In genomic region chr1:46171872-46172271, GRCh38 we compare ENCODE assay signal across 12 cellular contexts. TPM values are rescaled to one million over a fixed set of nuclear protein-coding genes. Genes with fewer than 3 reads are reported as not detected.
DNase-seq lines count a peak whose midpoint lies in the region; ATAC-seq, FAIRE-seq and TF ChIP-seq lines count a peak whose summit lies in the region.
"Had no signal": no experiment of that assay in that cellular context is flagged by ENCODE, and none has a peak within 500 bp of the region (broad histone marks: within the 10 kb centered on the region; RNA-seq: fewer than 3 reads in every experiment).

No MANE protein-coding gene starts in this region.

- H3K36me3 ChIP-seq in HCT116 (ENCODE audit: control insufficient read depth in 1 of 2, insufficient read depth in 2 of 2, low read length in 2 of 2), result no peaks in the 10 kb centered on the region
- no peaks in the 10 kb centered on the region for H3K36me3 ChIP-seq in PC-9 (ENCODE audit: low read depth)
- H3K36me3 ChIP-seq in subcutaneous abdominal adipose tissue (ENCODE audit: control insufficient read depth in 5 of 5, insufficient read depth in 5 of 5, low read length in 5 of 5), result no peaks in the 10 kb centered on the region

- H2AFZ ChIP-seq in HCT116 (ENCODE audit: low read depth, low read length, poor library complexity, severe bottlenecking) (peak overlapping the region; percentile 80), PC-9 (no peak overlapping the region)

- CTCF ChIA-PET in HCT116 (lab: Charles Lee), result interaction anchor here (2.1 kb wide), 1 partner anchor 52 kb away, joined by 9 read pairs; no protein-coding TSS in a partner anchor
- CTCF ChIA-PET in PC-9 (lab: Charles Lee), result interaction anchor here (0.9 to 2.3 kb wide), 2 partner anchors 52 to 168 kb away, joined by 3 to 11 read pairs; partner anchors contain the start of gene NSUN4

- no peak for FAIRE-seq in frontal cortex (lab: Jason Lieb, UNC)

- H3K27ac ChIP-seq in HCT116 (ENCODE audit: low read depth, low read length), result peak overlapping the region; percentile 25; the same call in 1 of the 2 replicates
- H3K27ac ChIP-seq in PC-9, result peak overlapping the region; percentile 99
- H3K27ac ChIP-seq in subcutaneous abdominal adipose tissue (ENCODE audit: low read depth, low read length), result peak overlapping the region; percentile 63

- no TSS peak for BruUV-seq in HCT116 (replicated peaks; lab: Mats Ljungman, UMichigan)
- BruUV-seq in PC-9 (replicated peaks; lab: Mats Ljungman, UMichigan), result TSS peak; percentile 96

- TF ChIP-seq CTCF in HCT116 (IDR thresholded peaks at IDR 0.05 in 2 of 3, conservative IDR thresholded peaks at IDR 0.05 in 1 of 3; ENCODE audit: borderline replicate concordance in 1 of 3, insufficient read depth in 1 of 3, low read depth in 2 of 3, low read length in 2 of 3), result no peak
- no peak for TF ChIP-seq CTCF in PC-9 (conservative IDR thresholded peaks at IDR 0.05)

- ATAC-seq in HCT116 (peak; percentile 48), GM19452 (IDR thresholded peaks at IDR 0.05; ENCODE audit: unreplicated experiment) (no peak)

- H3F3A ChIP-seq in PC-9 (ENCODE audit: insufficient read depth, low read depth), result peaks cover 51% of the 10 kb centered on the region

- peak overlapping the region; percentile 47 for H3K4me2 ChIP-seq in HCT116 (ENCODE audit: low read length)
- H3K4me2 ChIP-seq in PC-9, result peak overlapping the region; percentile 86

- no peaks in the 10 kb centered on the region for H3K79me2 ChIP-seq in HCT116 (ENCODE audit: insufficient read depth, low read length)
- peaks cover 21% of the 10 kb centered on the region; the same call in 1 of the 2 replicates for H3K79me2 ChIP-seq in PC-9 (ENCODE audit: low read depth)

- intact Hi-C loops in HCT116 (cut with micrococcal nuclease), result no loop called here
- intact Hi-C loops in PC-9 (cut with micrococcal nuclease; ENCODE audit: unreplicated experiment), result loop anchor here (1.0 to 5.0 kb wide), 2 partner anchors 39 to 485 kb away; partner anchors contain the start of genes GPBP1L1 and TMEM69

- RAD21 ChIA-PET in HCT116 (lab: Charles Lee; ENCODE audit: low non-redundant PET in 1 of 2, low total read pairs in 2 of 2, uncharacterized antibody in 2 of 2, unreplicated experiment in 2 of 2), result interaction anchor here in 1 of 2 experiments (1.4 kb wide), 1 partner anchor 132 kb away, joined by 3 read pairs; no protein-coding TSS in a partner anchor

- H3K9me3 ChIP-seq in HCT116 (ENCODE audit: control insufficient read depth in 1 of 2, insufficient read depth in 1 of 2, low read depth in 1 of 2, low read length in 2 of 2) (no peaks in the 10 kb centered on the region), PC-9 (ENCODE audit: insufficient read depth, low read depth) (no peaks in the 10 kb centered on the region), subcutaneous abdominal adipose tissue (ENCODE audit: control insufficient read depth in 5 of 5, low read length in 5 of 5) (no peaks in the 10 kb centered on the region)

- H3K27me3 ChIP-seq in HCT116 (ENCODE audit: insufficient read depth, low read length) (no peaks in the 10 kb centered on the region), PC-9 (ENCODE audit: insufficient read depth, low read depth) (no peaks in the 10 kb centered on the region), subcutaneous abdominal adipose tissue (ENCODE audit: control insufficient read depth in 5 of 5, insufficient read depth in 4 of 5, low read length in 5 of 5) (peaks cover 10 to 19% (median 12%) of the 10 kb centered on the region in 5 donors)

- H3K4me3 ChIP-seq in HCT116 (replicated peaks in 1 of 2; ENCODE audit: low read depth in 1 of 2, low read length in 2 of 2) (no peak overlapping the region), PC-9 (peak overlapping the region; percentile 45; the same call in 1 of the 2 replicates), subcutaneous abdominal adipose tissue (ENCODE audit: low read depth in 1 of 5, low read length in 5 of 5) (no peak overlapping the region)

- POLR2A ChIA-PET in HCT116 (lab: Charles Lee), result interaction anchor here (0.6 kb wide), 1 partner anchor 139 kb away, joined by 3 read pairs; no protein-coding TSS in a partner anchor
- POLR2A ChIA-PET in PC-9 (lab: Charles Lee; ENCODE audit: unreplicated experiment), result interaction anchor here (0.5 to 1.2 kb wide), 6 partner anchors 11 to 869 kb away, joined by 3 to 26 read pairs (median 6); no protein-coding TSS in a partner anchor

- H3K9ac ChIP-seq in HCT116 (ENCODE audit: low read length), result no peak overlapping the region
- no peak overlapping the region for H3K9ac ChIP-seq in subcutaneous abdominal adipose tissue (ENCODE audit: low read length in 5 of 5)

- DNase-seq in HCT116 (ENCODE audit: low read depth, low spot score), result no peak
- DNase-seq in PC-9, result peak; percentile 95 to 98
- peak; percentile 67 for DNase-seq in iPS-NIHi11 (ENCODE audit: low spot score)
- DNase-seq in stimulated activated CD4-positive, alpha-beta T cell treated with anti-CD3 and anti-CD28 coated beads, Interleukin-12 subunit alpha, Interleukin-12 subunit beta, amount 100 ng/mL, for 4 hours, result no peak
- no peak for DNase-seq in frontal cortex (ENCODE audit: low spot score in 2 of 2)
- DNase-seq: activated CD4-positive, alpha-beta T cell treated with anti-CD3 and anti-CD28 coated beads, Interleukin-2, amount 50 U/mL, for 48 hours; activated naive CD8-positive, alpha-beta T cell treated with anti-CD3 and anti-CD28 coated beads, Interleukin-2, amount 10 ng/mL, durations not matched to agents 7 days and 5 days; DND-41; IMR-90; NCI-H226 had no signal

- no peak for TF ChIP-seq RAD21 in HCT116 (IDR thresholded peaks at IDR 0.05; ENCODE audit: low read depth)

- no peak for TF ChIP-seq POLR2A in HCT116 (IDR thresholded peaks at IDR 0.05; ENCODE audit: borderline replicate concordance, extremely low read depth, insufficient read depth, insufficient read length)

- H4K20me1 ChIP-seq in HCT116 (ENCODE audit: insufficient read depth) (no peaks in the 10 kb centered on the region), PC-9 (ENCODE audit: insufficient read depth) (no peaks in the 10 kb centered on the region)

- H3K9me2 ChIP-seq in HCT116 (ENCODE audit: insufficient read depth) (no peaks in the 10 kb centered on the region), PC-9 (ENCODE audit: insufficient read depth) (no peaks in the 10 kb centered on the region)

- H3K4me1 ChIP-seq in HCT116 (ENCODE audit: control insufficient read depth in 1 of 2, insufficient read depth in 2 of 2, low read length in 2 of 2), result peaks cover 39 to 42% of the 10 kb centered on the region in 2 experiments
- H3K4me1 ChIP-seq in PC-9 (replicated peaks; ENCODE audit: insufficient read depth), result peaks cover 80% of the 10 kb centered on the region
- H3K4me1 ChIP-seq in subcutaneous abdominal adipose tissue (ENCODE audit: control insufficient read depth in 5 of 5, insufficient read depth in 5 of 5, low read length in 5 of 5), result peaks cover 14 to 80% (median 34%) of the 10 kb centered on the region in 5 donors

TF ChIP-seq in HCT116, 20 proteins besides CTCF, POLR2A, EP300 and RAD21 (continues in another document):
- TF ChIP-seq CEBPB (IDR thresholded peaks at IDR 0.05; ENCODE audit: low read depth), result no peak
- no peak for TF ChIP-seq EZH2 (IDR thresholded peaks at IDR 0.05)
- 0 out of 2 replicates have a peak, but pooled peaks have one; percentile 22 for TF ChIP-seq EGR1 (IDR thresholded peaks at IDR 0.05; ENCODE audit: low read depth)
- no peak for TF ChIP-seq ZFX (IDR thresholded peaks at IDR 0.05)
- no peak for TF ChIP-seq SRF (IDR thresholded peaks at IDR 0.05; ENCODE audit: low read depth)
- TF ChIP-seq ZNF274 (IDR thresholded peaks at IDR 0.05; ENCODE audit: low read depth, low read length), result no peak
- no peak for TF ChIP-seq ATF3 (IDR thresholded peaks at IDR 0.05)
- no peak for TF ChIP-seq YY1 (IDR thresholded peaks at IDR 0.05; ENCODE audit: extremely low read depth, insufficient replicate concordance, low read depth, low read length)
- no peak for TF ChIP-seq SIN3A (IDR thresholded peaks at IDR 0.05; ENCODE audit: low read depth)
- TF ChIP-seq CBX3 (IDR thresholded peaks at IDR 0.05; ENCODE audit: low read depth), result 0 out of 2 replicates have a peak, but pooled peaks have one; percentile 39
- no peak for TF ChIP-seq ZBTB33 (IDR thresholded peaks at IDR 0.05; ENCODE audit: extremely low read depth, insufficient replicate concordance, low read length)

RNA-seq across cellular contexts. Expression of gene TSPAN1, which starts 3.0 kb away (rescaled TPM):
- total RNA-seq in HCT116 (2021; ENCODE audit: unreplicated experiment) (9.9 TPM), PC-9 (2021) (134 and 139 TPM in 2 replicates), frontal cortex (0.82 TPM)
- polyA plus RNA-seq in HCT116 (2012), result 24.2 and 30.2 TPM in 2 replicates
- total RNA-seq: activated naive CD8-positive, alpha-beta T cell treated with anti-CD3 and anti-CD28 coated beads, Interleukin-2, amount 10 ng/mL, durations not matched to agents 7 days and 5 days had no signal

RNA-seq across cellular contexts. Expression of gene P3R3URF, which starts 4.4 kb away (rescaled TPM):
- total RNA-seq in HCT116 (2021; ENCODE audit: unreplicated experiment) (not detected), PC-9 (2021) (not detected in 2 replicates), frontal cortex (not detected)
- polyA plus RNA-seq in HCT116 (2012), result not detected in 2 replicates
- total RNA-seq: activated naive CD8-positive, alpha-beta T cell treated with anti-CD3 and anti-CD28 coated beads, Interleukin-2, amount 10 ng/mL, durations not matched to agents 7 days and 5 days; IMR-90 had no signal
- polyA plus RNA-seq: IMR-90 had no signal

RNA-seq across cellular contexts. Expression of gene POMGNT1, which starts 26.4 kb away (rescaled TPM):
- total RNA-seq in HCT116 (2021; ENCODE audit: unreplicated experiment) (97.7 TPM), PC-9 (2021) (82.6 and 97.4 TPM in 2 replicates), frontal cortex (40.4 TPM)
- 71.8 and 73.8 TPM in 2 replicates for polyA plus RNA-seq in HCT116 (2012)

RNA-seq across cellular contexts. Expression of gene LURAP1, which starts 31.3 kb away (rescaled TPM):
- total RNA-seq in HCT116 (2021; ENCODE audit: unreplicated experiment), result not detected
- polyA plus RNA-seq in HCT116 (2012), result 0.07 and 0.23 TPM in 2 replicates
- total RNA-seq in PC-9 (2021), result 0.57 TPM in 1 of 2 replicates, not detected in the other
- total RNA-seq in frontal cortex, result 2.4 TPM

RNA-seq across cellular contexts. Expression of gene PIK3R3, which starts 39.4 kb away (rescaled TPM):
- 1.6 TPM for total RNA-seq in HCT116 (2021; ENCODE audit: unreplicated experiment)
- 0.30 and 0.59 TPM in 2 replicates for polyA plus RNA-seq in HCT116 (2012)
- 19.6 and 44.2 TPM in 2 replicates for total RNA-seq in PC-9 (2021)
- 33.4 TPM for total RNA-seq in frontal cortex

Comparison
In these comparisons a context has a peak if more than half of its experiments do, and no peak if none do; other contexts are left out.
1. DNase-seq: peak in PC-9 (2 of 2) and iPS-NIHi11 (single experiment); none in HCT116 (single experiment), stimulated activated CD4-positive, alpha-beta T cell treated with anti-CD3 and anti-CD28 coated beads, Interleukin-12 subunit alpha, Interleukin-12 subunit beta, amount 100 ng/mL, for 4 hours (single experiment) and frontal cortex (0 of 2).
2. H3K27ac ChIP-seq: peak in every context shown above with its lines; median percentile 99 in PC-9; 63 in subcutaneous abdominal adipose tissue; 25 in HCT116.
3. RNA of gene TSPAN1, which starts 3.0 kb away (total RNA-seq): 134 to 139 TPM in PC-9; 9.9 TPM in HCT116 (single experiment) and 0.82 TPM in frontal cortex (single experiment); every median in the first group is over 10 times any median in the second.